Comparison of ENCODE assay signal across 20 cellular contexts in genomic region chr2:15241208-15241607, GRCh38.
"Had no signal": no experiment of that assay in that cellular context is flagged by ENCODE, and none has a peak within 500 bp of the region (broad histone marks: within the 10 kb centered on the region; RNA-seq: fewer than 3 reads in every experiment).

No MANE protein-coding gene starts in this region.

- H3K27me3 ChIP-seq: ascending aorta, cardiac muscle cell, gastrocnemius medialis, neutrophil had no signal

- H3K9me3 ChIP-seq: ascending aorta, gastrocnemius medialis, neutrophil had no signal

- DNase-seq: activated CD4-positive, alpha-beta T cell treated with anti-CD3 and anti-CD28 coated beads, Interleukin-2, amount 50 U/mL, for 4 hours; activated CD4-positive, CD25-positive, alpha-beta regulatory T cell treated with anti-CD3 and anti-CD28 coated beads, Interleukin-2, amount 50 U/mL, for 72 hours; activated naive CD4-positive, alpha-beta T cell treated with anti-CD3 and anti-CD28 coated beads, Interleukin-2, amount 10 ng/mL, durations not matched to agents 7 days and 5 days; gastrocnemius medialis; natural killer cell; right cardiac atrium; small intestine; stimulated activated CD4-positive, alpha-beta T cell treated with anti-CD3 and anti-CD28 coated beads, Interleukin-4, amount 100 ng/mL, for 24 hours; stimulated activated naive CD4-positive, alpha-beta T cell treated with Interleukin-2 at 50 U/mL for 16 hours; T-helper 1 cell; trophoblast cell had no signal

- H3K4me1 Mint-ChIP-seq: memory B cell had no signal

- H3K27ac ChIP-seq: ascending aorta, cardiac muscle cell, gastrocnemius medialis, neutrophil, SK-N-MC had no signal

- H3K4me1 ChIP-seq: ascending aorta had no signal

- H3K4me3 ChIP-seq: ascending aorta, cardiac muscle cell, gastrocnemius medialis, SK-N-MC had no signal

- ATAC-seq: activated T-helper 17 cell treated with anti-CD3 and anti-CD28 coated beads, Interleukin-2, amount 50 U/mL, for 72 hours; gastrocnemius medialis; left lobe of liver; natural killer cell; right cardiac atrium had no signal

- H3K9me3 Mint-ChIP-seq: activated naive CD4-positive, alpha-beta T cell treated with anti-CD3 and anti-CD28 coated beads, Interleukin-2, amount 10 ng/mL, durations not matched to agents 7 days and 5 days; activated T-helper 17 cell treated with anti-CD3 and anti-CD28 coated beads, Interleukin-2, amount 50 U/mL, for 72 hours; natural killer cell had no signal

- FAIRE-seq: endometrium, islet of Langerhans, small intestine had no signal

- H3K36me3 ChIP-seq: ascending aorta, cardiac muscle cell, gastrocnemius medialis, neutrophil had no signal

- H3K4me3 Mint-ChIP-seq: activated naive CD4-positive, alpha-beta T cell treated with anti-CD3 and anti-CD28 coated beads, Interleukin-2, amount 10 ng/mL, durations not matched to agents 7 days and 5 days; activated T-helper 17 cell treated with anti-CD3 and anti-CD28 coated beads, Interleukin-2, amount 50 U/mL, for 72 hours; memory B cell; natural killer cell had no signal

- H3K27ac Mint-ChIP-seq: activated naive CD4-positive, alpha-beta T cell treated with anti-CD3 and anti-CD28 coated beads, Interleukin-2, amount 10 ng/mL, durations not matched to agents 7 days and 5 days; activated T-helper 17 cell treated with anti-CD3 and anti-CD28 coated beads, Interleukin-2, amount 50 U/mL, for 72 hours; memory B cell; natural killer cell had no signal

- H3K27me3 Mint-ChIP-seq: activated naive CD4-positive, alpha-beta T cell treated with anti-CD3 and anti-CD28 coated beads, Interleukin-2, amount 10 ng/mL, durations not matched to agents 7 days and 5 days; activated T-helper 17 cell treated with anti-CD3 and anti-CD28 coated beads, Interleukin-2, amount 50 U/mL, for 72 hours; memory B cell had no signal
